ENCODE assay signal across 25 cellular contexts in genomic region chrX:85026170-85026569, GRCh38.
"Had no signal": no experiment of that assay in that cellular context is flagged by ENCODE, and none has a peak within 500 bp of the region (broad histone marks: within the 10 kb centered on the region; RNA-seq: fewer than 3 reads in every experiment).

No MANE protein-coding gene starts in this region.

- H3K4me3 Mint-ChIP-seq: T-cell; T-helper 1 cell treated with Interleukin-12 subunit alpha and Interleukin-12 subunit beta and Interleukin-4 antibody, amounts not matched to agents 30 μg/mL and 1 μg/mL, for 36 hours had no signal

- H3K36me3 ChIP-seq: MG63, Peyer's patch, SJCRH30 had no signal

- H3K27me3 ChIP-seq: MG63, Peyer's patch, SJCRH30 had no signal

- H3K4me3 ChIP-seq: MG63, PC-9, Peyer's patch, SJCRH30 had no signal

- DNase-seq: KBM-7, MG63, NCI-H1092, NCI-H1105 treated with DMSO at 0.1 percent for 48 hours, NCI-H1417 treated with DMSO at 0.1 percent for 48 hours, NCI-H146, NCI-H1694 treated with DMSO at 0.1 percent for 48 hours, NCI-H2029, NCI-H2081 treated with DMSO at 0.1 percent for 48 hours, NCI-H2171, NCI-H226, NCI-H446, NCI-H510A, NCI-H524 treated with DMSO at 0.1 percent for 48 hours, NCI-H69, NCI-H774, OCI-M1, PC-9, Peyer's patch, SHP77 treated with DMSO at 0.1 percent for 48 hours, SJCRH30, SW 1271, T-cell had no signal

- ATAC-seq: Right ventricle myocardium inferior, T-cell had no signal

- H3K9me3 ChIP-seq: MG63, Peyer's patch, SJCRH30 had no signal

- H3K27ac Mint-ChIP-seq: T-cell; T-helper 1 cell treated with Interleukin-12 subunit alpha and Interleukin-12 subunit beta and Interleukin-4 antibody, amounts not matched to agents 30 μg/mL and 1 μg/mL, for 36 hours had no signal

- H3K27ac ChIP-seq: PC-9, Peyer's patch, SJCRH30 had no signal

- H3K9me3 Mint-ChIP-seq: T-helper 1 cell treated with Interleukin-12 subunit alpha and Interleukin-12 subunit beta and Interleukin-4 antibody, amounts not matched to agents 30 μg/mL and 1 μg/mL, for 36 hours had no signal

- H2AFZ ChIP-seq: PC-9 had no signal

- H3K4me1 ChIP-seq: Peyer's patch, SJCRH30 had no signal

- H3K4me2 ChIP-seq: PC-9 had no signal

- H3K27me3 Mint-ChIP-seq: T-cell had no signal
